Comparison of ENCODE assay signal across 8 cellular contexts in the genomic region with DNA sequence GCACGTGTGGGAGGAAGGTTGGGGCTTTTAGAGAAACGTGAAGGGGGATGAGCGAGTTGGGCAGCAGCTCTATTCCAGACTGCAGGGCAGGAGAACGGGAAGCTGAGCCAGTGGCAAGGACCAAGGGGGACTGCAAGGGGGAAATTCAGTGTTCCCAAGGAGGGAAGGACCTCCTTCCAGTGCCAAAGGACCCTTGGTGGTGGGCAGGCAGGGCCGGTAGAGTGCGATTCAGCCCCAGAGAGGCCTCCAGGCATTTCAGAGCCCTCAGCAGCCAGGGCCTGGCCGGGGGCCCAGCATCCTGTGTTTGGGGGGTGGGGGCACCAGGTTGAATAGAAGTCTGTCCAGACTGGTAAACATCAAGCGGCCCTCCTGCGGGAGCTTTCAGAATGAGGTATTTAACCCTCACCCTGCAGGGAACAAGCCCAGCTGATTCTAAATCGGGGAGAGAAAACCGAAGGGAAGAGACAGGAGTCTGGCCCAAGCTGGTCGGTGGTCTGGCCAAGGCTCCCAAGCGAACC. TPM values are rescaled to one million over a fixed set of nuclear protein-coding genes. Genes with fewer than 3 reads are reported as not detected.
DNase-seq lines count a peak whose midpoint lies in the region; ATAC-seq and TF ChIP-seq lines count a peak whose summit lies in the region.

No MANE protein-coding gene starts in this region.

- no peaks in the 10 kb centered on the region for H3K27me3 ChIP-seq in PC-3 (ENCODE audit: low read length)
- H3K27me3 ChIP-seq in esophagus squamous epithelium, result peaks cover 0 to 61% (median 9%) of the 10 kb centered on the region in 4 donors
- H3K27me3 ChIP-seq in gastrocnemius medialis, result peaks cover 33 to 39% (median 36%) of the 10 kb centered on the region in 3 donors
- peaks cover 31% of the 10 kb centered on the region for H3K27me3 ChIP-seq in colonic mucosa

- no peaks in the 10 kb centered on the region for H3K79me2 ChIP-seq in PC-3 (ENCODE audit: low read length)

- TF ChIP-seq CTCF in GM12865 (IDR thresholded peaks at IDR 0.05; ENCODE audit: insufficient read depth, low read depth, low read length, missing control alignments) (no peak), PC-3 (conservative IDR thresholded peaks at IDR 0.05; ENCODE audit: low read depth, low read length) (no peak), esophagus squamous epithelium (IDR thresholded peaks at IDR 0.05) (no peak), gastrocnemius medialis (IDR thresholded peaks at IDR 0.05 in 4 of 5, conservative IDR thresholded peaks at IDR 0.05 in 1 of 5) (no peak), colonic mucosa (IDR thresholded peaks at IDR 0.05) (no peak)

- H2AFZ ChIP-seq in PC-3 (ENCODE audit: low read length), result peak overlapping the region; percentile 71

- TF ChIP-seq POLR2A in esophagus squamous epithelium (IDR thresholded peaks at IDR 0.05), result no peak
- TF ChIP-seq POLR2A in gastrocnemius medialis (IDR thresholded peaks at IDR 0.05), result no peak

- CTCF ChIA-PET in PC-3 (lab: Charles Lee), result interaction anchor here (0.7 to 0.9 kb wide), 3 partner anchors 154 to 171 kb away, joined by 3 to 4 read pairs (median 3); partner anchors contain the start of gene RLF

- H3K27ac ChIP-seq in PC-3 (ENCODE audit: low read length) (no peak overlapping the region), esophagus squamous epithelium (no peak overlapping the region), gastrocnemius medialis (no peak overlapping the region), colonic mucosa (no peak overlapping the region)

- H3K9ac ChIP-seq in PC-3 (ENCODE audit: low read length), result no peak overlapping the region
- H3K9ac ChIP-seq in colonic mucosa (ENCODE audit: low read depth in 2 of 2, low read length in 2 of 2), result peak overlapping the region in 1 of 2 donors; percentile 32

- peak overlapping the region; percentile 30 for H3K4me3 ChIP-seq in GM12865 (ENCODE audit: low read depth, low read length)
- no peak overlapping the region for H3K4me3 ChIP-seq in PC-3 (ENCODE audit: low read length)
- peak overlapping the region in 3 of 4 donors; percentile 42 to 70 (median 49) for H3K4me3 ChIP-seq in esophagus squamous epithelium
- H3K4me3 ChIP-seq in gastrocnemius medialis, result peak overlapping the region in 3 of 4 donors; percentile 46 to 60 (median 47)
- no peak overlapping the region for H3K4me3 ChIP-seq in colonic mucosa

- ATAC-seq in PC-3, result no peak
- ATAC-seq in gastrocnemius medialis, result no peak

- H3K36me3 ChIP-seq in PC-3 (ENCODE audit: low read depth, low read length) (no peaks in the 10 kb centered on the region), esophagus squamous epithelium (no peaks in the 10 kb centered on the region), gastrocnemius medialis (no peaks in the 10 kb centered on the region), colonic mucosa (no peaks in the 10 kb centered on the region)

- POLR2A ChIA-PET in PC-3 (lab: Charles Lee; ENCODE audit: unreplicated experiment), result no interaction called here

- in situ Hi-C loops in gastrocnemius medialis (cut with MboI; ENCODE audit: low sequenced_read_pairs in 4 of 4), result no loop called here

- no peak for DNase-seq in GM12865 (ENCODE audit: low read depth)
- DNase-seq in PC-3, result no peak
- no peak for DNase-seq in esophagus squamous epithelium (lab: John Stamatoyannopoulos, UW)
- DNase-seq in gastrocnemius medialis, result no peak
- DNase-seq in NCI-H2196 treated with DMSO at 0.1 percent for 48 hours (lab: John Stamatoyannopoulos, UW; ENCODE audit: unreplicated experiment), result no peak
- DNase-seq in colonic mucosa, result no peak
- no peak for DNase-seq in NCI-H2029 (lab: John Stamatoyannopoulos, UW)
- DNase-seq in stimulated activated CD8-positive, alpha-beta memory T cell treated with anti-CD3 and anti-CD28 coated beads, Interleukin-4, amount 100 ng/mL, for 48 hours, result no peak

- H3K9me3 ChIP-seq in PC-3 (ENCODE audit: low read length), result no peaks in the 10 kb centered on the region
- no peaks in the 10 kb centered on the region for H3K9me3 ChIP-seq in esophagus squamous epithelium
- no peaks in the 10 kb centered on the region for H3K9me3 ChIP-seq in gastrocnemius medialis
- no peaks in the 10 kb centered on the region for H3K9me3 ChIP-seq in colonic mucosa

- 33 to 58% methylated on average over 6 to 13 of the region's 13 CpGs for WGBS in esophagus squamous epithelium, 2 donors

- H3K9me2 ChIP-seq in PC-3 (replicated peaks; ENCODE audit: low read length), result no peaks in the 10 kb centered on the region

- peak overlapping the region; percentile 47 for H3K4me2 ChIP-seq in PC-3 (ENCODE audit: low read length)

- intact Hi-C loops in PC-3 (cut with micrococcal nuclease) (loop anchor here (5.0 kb wide), 1 partner anchor 172 kb away; no protein-coding TSS in a partner anchor), esophagus squamous epithelium (cut with DNase I) (no loop called here), gastrocnemius medialis (cut with DNase I; ENCODE audit: low total_unique reads) (loop anchor here (2.0 to 5.0 kb wide), 2 partner anchors 93 to 162 kb away; no protein-coding TSS in a partner anchor), colonic mucosa (cut with DNase I) (no loop called here)

- H3K4me1 ChIP-seq in PC-3 (ENCODE audit: insufficient read depth, low read length) (no peaks in the 10 kb centered on the region), esophagus squamous epithelium (peaks cover 18 to 32% (median 26%) of the 10 kb centered on the region in 3 donors), gastrocnemius medialis (peaks cover 4 to 8% of the 10 kb centered on the region in 2 donors), colonic mucosa (peaks cover 19% of the 10 kb centered on the region)

- H4K20me1 ChIP-seq in PC-3 (ENCODE audit: low read length), result no peaks in the 10 kb centered on the region

- no peaks in the 10 kb centered on the region for H3F3A ChIP-seq in PC-3 (ENCODE audit: low read length, unreplicated experiment)

- BruUV-seq in PC-3 (replicated peaks; lab: Mats Ljungman, UMichigan), result no TSS peak

RNA-seq across cellular contexts. Expression of gene COL9A2, which starts 2.3 kb away (rescaled TPM):
- total RNA-seq in PC-3 (2014; rRNA removed) (4.4 and 7.0 TPM in 2 replicates), esophagus squamous epithelium (1 to 10 TPM in 2 of 4 donors, under 1 TPM in 1, not detected in 1; 0.26 to 4.0 (median 2.1) TPM), gastrocnemius medialis (1 to 10 TPM in 1 of 4 donors, under 1 TPM in 1, not detected in 2; 0.07 to 8.9 TPM), colonic mucosa (1 to 10 TPM; 4.0 to 6.5 TPM)

RNA-seq across cellular contexts. Expression of gene ZMPSTE24, which starts 56.7 kb away (rescaled TPM):
- 68.7 and 76.1 TPM in 2 replicates for total RNA-seq in PC-3 (2014; rRNA removed)
- 10 to 100 TPM; 26.2 to 47.1 (median 39.0) TPM for total RNA-seq in esophagus squamous epithelium
- total RNA-seq in gastrocnemius medialis, result 10 to 100 TPM; 19.9 to 31.9 (median 24.0) TPM
- total RNA-seq in colonic mucosa, result 10 to 100 TPM; 49.7 to 62.8 TPM

RNA-seq across cellular contexts. Expression of gene SMAP2, which starts 58.7 kb away (rescaled TPM):
- total RNA-seq in PC-3 (2014; rRNA removed) (48.1 and 51.0 TPM in 2 replicates), esophagus squamous epithelium (10 to 100 TPM; 15.1 to 34.9 (median 23.8) TPM), gastrocnemius medialis (100 to 1,000 TPM in 1 of 4 donors, 10 to 100 TPM in 3; 14.9 to 121 (median 47.5) TPM), colonic mucosa (10 to 100 TPM; 25.9 to 31.5 TPM)

Comparison
In these comparisons a context has a peak if more than half of its experiments do, and no peak if none do; other contexts are left out.
1. H3K4me3 ChIP-seq: peak in GM12865 (single experiment), esophagus squamous epithelium (3 of 4) and gastrocnemius medialis (3 of 4); none in PC-3 (single experiment) and colonic mucosa (single experiment).
2. intact Hi-C loops: an anchor here in PC-3 (5.0 kb wide) and gastrocnemius medialis (2.0 to 5.0 kb wide); none called in esophagus squamous epithelium and colonic mucosa.